In genomic region chr10:79502561-79503309, GRCh38 we compare ENCODE assay signal across 10 cellular contexts. TPM values are rescaled to one million over a fixed set of nuclear protein-coding genes. Genes with fewer than 3 reads are reported as not detected.
DNase-seq lines count a peak whose midpoint lies in the region; ATAC-seq and TF ChIP-seq lines count a peak whose summit lies in the region.
"Had no signal": no experiment of that assay in that cellular context is flagged by ENCODE, and none has a peak within 500 bp of the region (broad histone marks: within the 10 kb centered on the region; RNA-seq: fewer than 3 reads in every experiment).

No MANE protein-coding gene starts in this region.

- H3K36me3 ChIP-seq in transverse colon: no peaks in the 10 kb centered on the region

- 38% methylated on average over 7 of the region's 7 CpGs for WGBS in right cardiac atrium
- 32 to 52% methylated on average over 4 to 7 of the region's 7 CpGs for WGBS in transverse colon (ENCODE audit: low coverage in 1 of 2), 2 donors

- no peak overlapping the region for H3K4me3 ChIP-seq in right cardiac atrium (ENCODE audit: low read length)
- no peak overlapping the region for H3K4me3 ChIP-seq in transverse colon

- peaks cover 38% of the 10 kb centered on the region for H3K27me3 Mint-ChIP-seq in activated T-helper 17 cell treated with anti-CD3 and anti-CD28 coated beads, Interleukin-2, amount 50 U/mL, for 72 hours

- intact Hi-C loops in right cardiac atrium (cut with DNase I) (no loop called here), transverse colon (cut with DNase I; ENCODE audit: low total_unique reads) (no loop called here)

- H3K9me3 Mint-ChIP-seq in activated T-helper 17 cell treated with anti-CD3 and anti-CD28 coated beads, Interleukin-2, amount 50 U/mL, for 72 hours: no peaks in the 10 kb centered on the region
- H3K9me3 Mint-ChIP-seq: activated naive CD4-positive, alpha-beta T cell treated with anti-CD3 and anti-CD28 coated beads, Interleukin-2, amount 50 U/mL, for 24 hours had no signal

- POLR2A ChIA-PET in RWPE1 (lab: Yijun Ruan, JAX; ENCODE audit: low non-redundant PET): no interaction called here

- no peak for TF ChIP-seq POLR2A in transverse colon (IDR thresholded peaks at IDR 0.05)

- H3K27me3 ChIP-seq in right cardiac atrium (ENCODE audit: control insufficient read depth, insufficient read depth) (no peaks in the 10 kb centered on the region), transverse colon (no peaks in the 10 kb centered on the region)

- no peaks in the 10 kb centered on the region for H3K9me3 ChIP-seq in right cardiac atrium (ENCODE audit: control insufficient read depth, low read length)
- no peaks in the 10 kb centered on the region for H3K9me3 ChIP-seq in transverse colon

- peaks cover 1% of the 10 kb centered on the region for H3K4me1 ChIP-seq in right cardiac atrium (ENCODE audit: control insufficient read depth, insufficient read depth, low read length)
- no peaks in the 10 kb centered on the region for H3K4me1 ChIP-seq in transverse colon

- peak; percentile 45 for DNase-seq in NCI-H82 (lab: John Stamatoyannopoulos, UW)
- no peak for DNase-seq in NCI-H82 treated with DMSO at 0.1 percent for 48 hours (lab: John Stamatoyannopoulos, UW; ENCODE audit: unreplicated experiment)
- no peak for DNase-seq in RWPE1 (ENCODE audit: low spot score)
- peak in 2 of 3 donors; percentile 63 to 65 for DNase-seq in right cardiac atrium
- DNase-seq in transverse colon: no peak
- DNase-seq: DMS79 treated with DMSO at 0.1 percent for 48 hours had no signal

- CTCF ChIA-PET in RWPE1 (lab: Yijun Ruan, JAX): interaction anchor here (0.6 to 2.9 kb wide), 4 partner anchors 26 to 735 kb away, joined by 3 to 20 read pairs (median 4); no protein-coding TSS in a partner anchor

- ATAC-seq in right cardiac atrium (peak; percentile 59 to 75), HG02973 (IDR thresholded peaks at IDR 0.05; ENCODE audit: unreplicated experiment) (no peak), GM19035 (IDR thresholded peaks at IDR 0.05; ENCODE audit: unreplicated experiment) (no peak)
- no peak for ATAC-seq in activated T-helper 17 cell treated with anti-CD3 and anti-CD28 coated beads, Interleukin-2, amount 50 U/mL, for 72 hours (replicated peaks)

- TF ChIP-seq EP300 in transverse colon (IDR thresholded peaks at IDR 0.05; ENCODE audit: low read depth): no peak

- H3K36me3 Mint-ChIP-seq in activated T-helper 17 cell treated with anti-CD3 and anti-CD28 coated beads, Interleukin-2, amount 50 U/mL, for 72 hours (ENCODE audit: low read depth): no peaks in the 10 kb centered on the region
- H3K36me3 Mint-ChIP-seq: activated naive CD4-positive, alpha-beta T cell treated with anti-CD3 and anti-CD28 coated beads, Interleukin-2, amount 50 U/mL, for 24 hours had no signal

- H3K27ac Mint-ChIP-seq in activated T-helper 17 cell treated with anti-CD3 and anti-CD28 coated beads, Interleukin-2, amount 50 U/mL, for 72 hours: no peak overlapping the region
- H3K27ac Mint-ChIP-seq: activated naive CD4-positive, alpha-beta T cell treated with anti-CD3 and anti-CD28 coated beads, Interleukin-2, amount 50 U/mL, for 24 hours had no signal

- in situ Hi-C loops in transverse colon (cut with MboI; ENCODE audit: low pct_ligation_motif_present in 1 of 4, low pct_unique_long_range_greater_than_20kb in 1 of 4, low sequenced_read_pairs in 3 of 4): no loop called here

- H3K27ac ChIP-seq in RWPE1: no peak overlapping the region
- H3K27ac ChIP-seq in right cardiac atrium (ENCODE audit: low read length): no peak overlapping the region
- H3K27ac ChIP-seq in transverse colon: no peak overlapping the region

- no peak overlapping the region for H3K4me3 Mint-ChIP-seq in activated T-helper 17 cell treated with anti-CD3 and anti-CD28 coated beads, Interleukin-2, amount 50 U/mL, for 72 hours
- H3K4me3 Mint-ChIP-seq: activated naive CD4-positive, alpha-beta T cell treated with anti-CD3 and anti-CD28 coated beads, Interleukin-2, amount 50 U/mL, for 24 hours had no signal

- TF ChIP-seq CTCF in RWPE1 (conservative IDR thresholded peaks at IDR 0.05; ENCODE audit: low read depth) (peak; percentile 51), transverse colon (IDR thresholded peaks at IDR 0.05) (peak in 3 of 5 experiments; percentile 20 to 22 (median 22))

- H3K4me1 Mint-ChIP-seq in activated T-helper 17 cell treated with anti-CD3 and anti-CD28 coated beads, Interleukin-2, amount 50 U/mL, for 72 hours: peaks cover 10% of the 10 kb centered on the region
- H3K4me1 Mint-ChIP-seq: activated naive CD4-positive, alpha-beta T cell treated with anti-CD3 and anti-CD28 coated beads, Interleukin-2, amount 50 U/mL, for 24 hours had no signal

RNA-seq across cellular contexts. Expression of gene EIF5AL1, which starts 9.6 kb away (rescaled TPM):
- total RNA-seq in right cardiac atrium (under 1 TPM in 3 of 4 donors, not detected in 1; 0.09 to 0.57 (median 0.19) TPM), transverse colon (under 1 TPM in 2 of 4 donors, not detected in 2; 0.16 to 0.27 TPM)
- 0.45 TPM for polyA plus RNA-seq in right cardiac atrium
- under 1 TPM in 1 of 2 donors, not detected in 1; 0.26 TPM for total RNA-seq in activated T-helper 17 cell treated with anti-CD3 and anti-CD28 coated beads, Interleukin-2, amount 50 U/mL, for 72 hours

RNA-seq across cellular contexts. Expression of gene ZCCHC24, which starts 57.3 kb away (rescaled TPM):
- total RNA-seq in right cardiac atrium (10 to 100 TPM; 60.4 to 75.3 (median 63.8) TPM), transverse colon (10 to 100 TPM; 15.6 to 41.1 (median 22.5) TPM)
- 31.3 TPM for polyA plus RNA-seq in right cardiac atrium
- total RNA-seq in activated T-helper 17 cell treated with anti-CD3 and anti-CD28 coated beads, Interleukin-2, amount 50 U/mL, for 72 hours: 1 to 10 TPM; 1.3 to 2.6 TPM

RNA-seq across cellular contexts. Expression of gene SFTPA2, which starts 57.5 kb away (rescaled TPM):
- total RNA-seq in right cardiac atrium (1 to 10 TPM in 1 of 4 donors, under 1 TPM in 1, not detected in 2; 0.54 to 2.8 TPM), transverse colon (1 to 10 TPM in 3 of 4 donors, under 1 TPM in 1; 0.32 to 4.9 (median 2.5) TPM)
- polyA plus RNA-seq in right cardiac atrium: not detected
- not detected for total RNA-seq in activated T-helper 17 cell treated with anti-CD3 and anti-CD28 coated beads, Interleukin-2, amount 50 U/mL, for 72 hours

Comparison
In these comparisons a context has a peak if more than half of its experiments do, and no peak if none do; other contexts are left out.
1. DNase-seq: peak in NCI-H82 (single experiment) and right cardiac atrium (2 of 3); none in NCI-H82 treated with DMSO at 0.1 percent for 48 hours (single experiment), RWPE1 (single experiment) and transverse colon (single experiment).
2. ATAC-seq: peak in right cardiac atrium (2 of 2); none in HG02973 (single experiment), activated T-helper 17 cell treated with anti-CD3 and anti-CD28 coated beads, Interleukin-2, amount 50 U/mL, for 72 hours (single experiment) and GM19035 (single experiment).
3. RNA of gene ZCCHC24, which starts 57.3 kb away (total RNA-seq): 60.4 to 75.3 TPM in right cardiac atrium and 15.6 to 41.1 TPM in transverse colon; 1.3 to 2.6 TPM in activated T-helper 17 cell treated with anti-CD3 and anti-CD28 coated beads, Interleukin-2, amount 50 U/mL, for 72 hours; every median in the first group is over 4 times any median in the second.